ENCODE assay signal across 11 cellular contexts in genomic region chr19:49364083-49364687, GRCh38. TPM values are rescaled to one million over a fixed set of nuclear protein-coding genes. Genes with fewer than 3 reads are reported as not detected.
DNase-seq lines count a peak whose midpoint lies in the region; ATAC-seq, FAIRE-seq and TF ChIP-seq lines count a peak whose summit lies in the region.
"Had no signal": no experiment of that assay in that cellular context is flagged by ENCODE, and none has a peak within 500 bp of the region (broad histone marks: within the 10 kb centered on the region; RNA-seq: fewer than 3 reads in every experiment).

No MANE protein-coding gene starts in this region.

- peak overlapping the region in 1 of 6 donors; percentile 70 for H3K27ac Mint-ChIP-seq in naive B cell
- H3K27ac Mint-ChIP-seq in immature natural killer cell, result no peak overlapping the region

- CTCF ChIA-PET in endothelial cell of umbilical vein (lab: Charles Lee), result no interaction called here

- dilution Hi-C loops in endothelial cell of umbilical vein (cut with MboI; ENCODE audit: extremely low pct_ligation_motif_present, low sequenced_read_pairs), result no loop called here

- H3K4me1 Mint-ChIP-seq in naive B cell (peaks cover under 1 to 40% (median 24%) of the 10 kb centered on the region in 3 donors), immature natural killer cell (peaks cover 6 to 11% of the 10 kb centered on the region in 2 donors)

- no peaks in the 10 kb centered on the region for H3K36me3 Mint-ChIP-seq in naive B cell
- no peaks in the 10 kb centered on the region for H3K36me3 Mint-ChIP-seq in immature natural killer cell

- no peak overlapping the region for H3K27ac ChIP-seq in endothelial cell of umbilical vein (ENCODE audit: insufficient read depth, low read depth, low read length)
- peak overlapping the region; percentile 12 for H3K27ac ChIP-seq in upper lobe of right lung
- H3K27ac ChIP-seq: neutrophil had no signal

- no peaks in the 10 kb centered on the region for H3K27me3 ChIP-seq in endothelial cell of umbilical vein (ENCODE audit: control insufficient read depth in 2 of 2, insufficient read depth in 2 of 2, low read length in 2 of 2)
- H3K27me3 ChIP-seq in upper lobe of right lung, result no peaks in the 10 kb centered on the region

- no peaks in the 10 kb centered on the region for H3K9me1 ChIP-seq in endothelial cell of umbilical vein (replicated peaks; ENCODE audit: control insufficient read depth, extremely low read depth, insufficient read depth, low read length)

- H4K20me1 ChIP-seq in endothelial cell of umbilical vein (replicated peaks; ENCODE audit: control insufficient read depth, extremely low read depth, insufficient read depth, low read length), result no peaks in the 10 kb centered on the region

- DNase-seq in Right ventricle myocardium superior (peak; percentile 51), left ventricle myocardium superior (no peak), endothelial cell of umbilical vein (ENCODE audit: low read depth, low spot score) (no peak), naive B cell (no peak), upper lobe of right lung (no peak), immature natural killer cell (no peak)
- DNase-seq: AML-193, NCI-H774 had no signal

- H3K9ac ChIP-seq in endothelial cell of umbilical vein (replicated peaks; ENCODE audit: extremely low read depth, insufficient read depth, low read length), result no peak overlapping the region

- POLR2A ChIA-PET in endothelial cell of umbilical vein (lab: Charles Lee), result no interaction called here

- H3K4me3 Mint-ChIP-seq in naive B cell (peak overlapping the region in 5 of 8 donors; percentile 22 to 70 (median 39)), immature natural killer cell (no peak overlapping the region)

- H3K4me3 ChIP-seq in endothelial cell of umbilical vein (replicated peaks in 1 of 3; ENCODE audit: insufficient read depth in 1 of 3, low read depth in 1 of 3, low read length in 3 of 3), result peak overlapping the region in 1 of 3 experiments; percentile 10
- H3K4me3 ChIP-seq in upper lobe of right lung, result peak overlapping the region; percentile 33

- TF ChIP-seq POLR2A in endothelial cell of umbilical vein (IDR thresholded peaks at IDR 0.05; ENCODE audit: low read depth, low read length), result no peak

- TF ChIP-seq CTCF in endothelial cell of umbilical vein (IDR thresholded peaks at IDR 0.05; ENCODE audit: extremely low read depth in 1 of 2, insufficient read depth in 1 of 2, low read depth in 1 of 2, low read length in 2 of 2) (no peak), upper lobe of right lung (IDR thresholded peaks at IDR 0.05) (no peak)

- no peaks in the 10 kb centered on the region for H3K27me3 Mint-ChIP-seq in naive B cell
- peaks cover 2 to 15% (median 12%) of the 10 kb centered on the region in 3 donors for H3K27me3 Mint-ChIP-seq in immature natural killer cell (ENCODE audit: low read depth in 3 of 3)

- peak overlapping the region; percentile 40 for H3K4me2 ChIP-seq in endothelial cell of umbilical vein (ENCODE audit: insufficient read depth, low read length)

- H3K36me3 ChIP-seq in endothelial cell of umbilical vein (ENCODE audit: control insufficient read depth in 2 of 2, extremely low read depth in 1 of 2, insufficient read depth in 2 of 2, low read length in 2 of 2) (peaks cover 2% of the 10 kb centered on the region in 2 experiments), upper lobe of right lung (peaks cover 3% of the 10 kb centered on the region)
- H3K36me3 ChIP-seq: neutrophil had no signal

- H3K79me2 ChIP-seq in endothelial cell of umbilical vein (ENCODE audit: control insufficient read depth, insufficient read depth, low read length), result peaks cover 31% of the 10 kb centered on the region

- intact Hi-C loops in Right ventricle myocardium superior (cut with DNase I) (no loop called here), left ventricle myocardium superior (cut with micrococcal nuclease) (no loop called here), endothelial cell of umbilical vein (cut with micrococcal nuclease) (no loop called here), upper lobe of right lung (cut with DNase I) (no loop called here)

- ATAC-seq in Right ventricle myocardium superior (ENCODE audit: poor library complexity) (no peak), left ventricle myocardium superior (no peak), naive B cell (ENCODE audit: low read depth in 2 of 2) (no peak), upper lobe of right lung (no peak), GM19455 (IDR thresholded peaks at IDR 0.05; ENCODE audit: unreplicated experiment) (no peak), GM18867 (IDR thresholded peaks at IDR 0.05; ENCODE audit: unreplicated experiment) (no peak)

- peaks cover 0 to 4% (median under 1%) of the 10 kb centered on the region in 7 donors for H3K9me3 Mint-ChIP-seq in naive B cell
- peaks cover 0 to 6% (median 3%) of the 10 kb centered on the region in 6 donors for H3K9me3 Mint-ChIP-seq in immature natural killer cell

- H3K4me1 ChIP-seq in endothelial cell of umbilical vein (ENCODE audit: control insufficient read depth, extremely low read depth, insufficient read depth, low read length), result peaks cover 13% of the 10 kb centered on the region
- H3K4me1 ChIP-seq in upper lobe of right lung, result peaks cover 7% of the 10 kb centered on the region

- H2AFZ ChIP-seq in endothelial cell of umbilical vein (ENCODE audit: low read depth, low read length), result peak overlapping the region; percentile 75

- BruUV-seq in endothelial cell of umbilical vein (replicated peaks; lab: Mats Ljungman, UMichigan), result no TSS peak

- no peak for FAIRE-seq in endothelial cell of umbilical vein (lab: Jason Lieb, UNC)

- H3K9me3 ChIP-seq in endothelial cell of umbilical vein (replicated peaks; ENCODE audit: control insufficient read depth, insufficient read depth, low read length), result no peaks in the 10 kb centered on the region
- peaks cover 8% of the 10 kb centered on the region for H3K9me3 ChIP-seq in upper lobe of right lung
- H3K9me3 ChIP-seq: neutrophil had no signal

RNA-seq across cellular contexts. Expression of gene DKKL1, which starts 0.5 kb away (rescaled TPM):
- not detected for total RNA-seq in Right ventricle myocardium superior
- total RNA-seq in left ventricle myocardium superior, result not detected
- total RNA-seq in endothelial cell of umbilical vein, result not detected in 2 replicates
- polyA plus RNA-seq in endothelial cell of umbilical vein, result 0.21 and 0.35 TPM in 2 replicates
- 0.17 and 0.35 TPM in 2 replicates for polyA plus RNA-seq in endothelial cell of umbilical vein (2011; cell fraction: cytosol; rRNA removed)
- 0.41 TPM in 1 of 2 replicates, not detected in the other for polyA plus RNA-seq in endothelial cell of umbilical vein (2011; cell fraction: nucleus; rRNA removed)
- 0.32 and 0.89 TPM in 2 replicates for polyA plus RNA-seq in endothelial cell of umbilical vein (2012)
- 0.29 TPM in 1 of 2 replicates, not detected in the other for polyA minus RNA-seq in endothelial cell of umbilical vein
- not detected for polyA minus RNA-seq in endothelial cell of umbilical vein (2011; cell fraction: cytosol; rRNA and poly(A)+ RNA removed)
- not detected in 2 replicates for polyA minus RNA-seq in endothelial cell of umbilical vein (2011; cell fraction: nucleus; rRNA and poly(A)+ RNA removed)
- polyA plus RNA-seq in naive B cell (ENCODE audit: low read depth in 6 of 6), result 1 to 10 TPM in 1 of 6 donors, under 1 TPM in 2, not detected in 3; 0.55 to 2.8 (median 0.82) TPM
- not detected for total RNA-seq in upper lobe of right lung
- polyA plus RNA-seq in immature natural killer cell, result not detected

RNA-seq across cellular contexts. Expression of gene TEAD2, which starts 2.0 kb away (rescaled TPM):
- 57.9 TPM for total RNA-seq in Right ventricle myocardium superior
- 62.7 TPM for total RNA-seq in left ventricle myocardium superior
- total RNA-seq in endothelial cell of umbilical vein, result 89.4 and 93.3 TPM in 2 replicates
- 60.3 and 60.9 TPM in 2 replicates for polyA plus RNA-seq in endothelial cell of umbilical vein
- 57.3 and 61.7 TPM in 2 replicates for polyA plus RNA-seq in endothelial cell of umbilical vein (2011; cell fraction: cytosol; rRNA removed)
- polyA plus RNA-seq in endothelial cell of umbilical vein (2011; cell fraction: nucleus; rRNA removed), result 61.3 and 76.0 TPM in 2 replicates
- polyA plus RNA-seq in endothelial cell of umbilical vein (2012), result 81.7 and 84.9 TPM in 2 replicates
- polyA minus RNA-seq in endothelial cell of umbilical vein, result 65.8 and 75.7 TPM in 2 replicates
- polyA minus RNA-seq in endothelial cell of umbilical vein (2011; cell fraction: cytosol; rRNA and poly(A)+ RNA removed), result 9.7 TPM
- 30.4 and 32.5 TPM in 2 replicates for polyA minus RNA-seq in endothelial cell of umbilical vein (2011; cell fraction: nucleus; rRNA and poly(A)+ RNA removed)
- 1 to 10 TPM in 5 of 6 donors, under 1 TPM in 1; 0.80 to 5.4 (median 3.0) TPM for polyA plus RNA-seq in naive B cell (ENCODE audit: low read depth in 6 of 6)
- 36.4 TPM for total RNA-seq in upper lobe of right lung
- not detected for polyA plus RNA-seq in immature natural killer cell

RNA-seq across cellular contexts. Expression of gene KASH5, which starts 23.9 kb away (rescaled TPM):
- total RNA-seq in Right ventricle myocardium superior, result not detected
- not detected for total RNA-seq in left ventricle myocardium superior
- not detected in 2 replicates for total RNA-seq in endothelial cell of umbilical vein
- polyA plus RNA-seq in endothelial cell of umbilical vein, result 0.03 TPM in 1 of 2 replicates, not detected in the other
- 0.06 TPM in 1 of 2 replicates, not detected in the other for polyA plus RNA-seq in endothelial cell of umbilical vein (2011; cell fraction: cytosol; rRNA removed)
- polyA plus RNA-seq in endothelial cell of umbilical vein (2011; cell fraction: nucleus; rRNA removed), result not detected in 2 replicates
- not detected in 2 replicates for polyA plus RNA-seq in endothelial cell of umbilical vein (2012)
- not detected in 2 replicates for polyA minus RNA-seq in endothelial cell of umbilical vein
- not detected for polyA minus RNA-seq in endothelial cell of umbilical vein (2011; cell fraction: cytosol; rRNA and poly(A)+ RNA removed)
- not detected in 2 replicates for polyA minus RNA-seq in endothelial cell of umbilical vein (2011; cell fraction: nucleus; rRNA and poly(A)+ RNA removed)
- polyA plus RNA-seq in naive B cell (ENCODE audit: low read depth in 6 of 6), result not detected
- total RNA-seq in upper lobe of right lung, result 2.2 TPM
- polyA plus RNA-seq in immature natural killer cell, result not detected

RNA-seq across cellular contexts. Expression of gene CD37, which starts 29.0 kb away (rescaled TPM):
- total RNA-seq in Right ventricle myocardium superior, result 4.0 TPM
- total RNA-seq in left ventricle myocardium superior, result 6.5 TPM
- not detected in 2 replicates for total RNA-seq in endothelial cell of umbilical vein
- polyA plus RNA-seq in endothelial cell of umbilical vein, result not detected in 2 replicates
- not detected in 2 replicates for polyA plus RNA-seq in endothelial cell of umbilical vein (2011; cell fraction: cytosol; rRNA removed)
- not detected in 2 replicates for polyA plus RNA-seq in endothelial cell of umbilical vein (2011; cell fraction: nucleus; rRNA removed)
- 2.4 and 23.0 TPM in 2 replicates for polyA plus RNA-seq in endothelial cell of umbilical vein (2012)
- polyA minus RNA-seq in endothelial cell of umbilical vein, result 0.17 TPM in 1 of 2 replicates, not detected in the other
- not detected for polyA minus RNA-seq in endothelial cell of umbilical vein (2011; cell fraction: cytosol; rRNA and poly(A)+ RNA removed)
- not detected in 2 replicates for polyA minus RNA-seq in endothelial cell of umbilical vein (2011; cell fraction: nucleus; rRNA and poly(A)+ RNA removed)
- 1,000 to 10,000 TPM in 1 of 6 donors, 100 to 1,000 TPM in 5; 672 to 1,032 (median 882) TPM for polyA plus RNA-seq in naive B cell (ENCODE audit: low read depth in 6 of 6)
- 101 TPM for total RNA-seq in upper lobe of right lung
- polyA plus RNA-seq in immature natural killer cell, result 100 to 1,000 TPM; 104 to 179 (median 106) TPM

RNA-seq across cellular contexts. Expression of gene SLC6A16, which starts 39.2 kb away (rescaled TPM):
- total RNA-seq in Right ventricle myocardium superior (1.5 TPM), left ventricle myocardium superior (1.1 TPM), endothelial cell of umbilical vein (1.6 and 3.6 TPM in 2 replicates), upper lobe of right lung (4.5 TPM)
- polyA plus RNA-seq in endothelial cell of umbilical vein (0.72 and 1.1 TPM in 2 replicates), naive B cell (ENCODE audit: low read depth in 6 of 6) (10 to 100 TPM in 1 of 6 donors, 1 to 10 TPM in 5; 5.8 to 17.4 (median 8.4) TPM), immature natural killer cell (1 to 10 TPM; 3.0 to 9.0 (median 4.4) TPM)
- polyA plus RNA-seq in endothelial cell of umbilical vein (2011; cell fraction: cytosol; rRNA removed), result 0.23 and 0.28 TPM in 2 replicates
- polyA plus RNA-seq in endothelial cell of umbilical vein (2011; cell fraction: nucleus; rRNA removed), result 5.1 and 5.2 TPM in 2 replicates
- 0.96 and 1.9 TPM in 2 replicates for polyA plus RNA-seq in endothelial cell of umbilical vein (2012)
- polyA minus RNA-seq in endothelial cell of umbilical vein, result 2.0 and 5.3 TPM in 2 replicates
- 1.3 TPM for polyA minus RNA-seq in endothelial cell of umbilical vein (2011; cell fraction: cytosol; rRNA and poly(A)+ RNA removed)
- polyA minus RNA-seq in endothelial cell of umbilical vein (2011; cell fraction: nucleus; rRNA and poly(A)+ RNA removed), result 2.3 and 5.9 TPM in 2 replicates

Comparison
In these comparisons a context has a peak if more than half of its experiments do, and no peak if none do; other contexts are left out.
1. H3K4me3 Mint-ChIP-seq: peak in naive B cell (5 of 8); none in immature natural killer cell (0 of 5).